ENCODE assay signal across 9 cellular contexts in the genomic region with DNA sequence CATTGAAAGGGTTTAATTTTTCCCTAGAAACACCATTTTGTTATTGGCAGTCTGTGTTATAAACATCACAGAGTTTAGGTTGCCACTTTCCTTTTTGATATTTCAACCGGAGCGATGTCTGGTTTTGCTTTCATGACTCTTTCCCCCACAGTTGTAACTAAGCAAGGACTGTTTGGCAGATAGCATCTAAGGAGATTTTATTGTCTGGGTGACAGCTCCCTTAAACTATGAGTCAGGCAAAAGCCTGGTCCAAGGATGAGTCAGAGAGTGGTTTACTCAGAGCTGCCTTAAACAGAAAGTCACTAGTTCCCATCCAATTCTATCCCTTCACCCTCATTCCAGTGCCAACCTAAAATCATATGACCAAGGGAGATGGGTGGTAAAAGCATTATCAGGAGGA.
DNase-seq lines count a peak whose midpoint lies in the region; ATAC-seq, FAIRE-seq and TF ChIP-seq lines count a peak whose summit lies in the region.
"Had no signal": no experiment of that assay in that cellular context is flagged by ENCODE, and none has a peak within 500 bp of the region (broad histone marks: within the 10 kb centered on the region; RNA-seq: fewer than 3 reads in every experiment).

No MANE protein-coding gene starts in this region.

- no peak overlapping the region for H3K4me3 ChIP-seq in coronary artery
- H3K4me3 ChIP-seq in thyroid gland (replicated peaks in 1 of 3) = no peak overlapping the region

- TF ChIP-seq POLR2A in GM12892 (IDR thresholded peaks at IDR 0.05; ENCODE audit: low read depth, low read length) = no peak
- TF ChIP-seq POLR2A in thyroid gland (IDR thresholded peaks at IDR 0.05) = no peak

- intact Hi-C loops in thyroid gland (cut with DNase I) = no loop called here

- no peaks in the 10 kb centered on the region for H3K4me1 ChIP-seq in thyroid gland

- H3K27ac ChIP-seq in coronary artery (no peak overlapping the region), thyroid gland (no peak overlapping the region)

- no peaks in the 10 kb centered on the region for H3K36me3 ChIP-seq in thyroid gland

- TF ChIP-seq CTCF in coronary artery (IDR thresholded peaks at IDR 0.05) (no peak), thyroid gland (IDR thresholded peaks at IDR 0.05) (no peak)

- no peak for DNase-seq in GM12892 (ENCODE audit: insufficient read length)
- peak; percentile 72 for DNase-seq in SW480 (ENCODE audit: low spot score)
- DNase-seq in kidney glomerular epithelial cell (lab: John Stamatoyannopoulos, UW) = peak; percentile 96
- no peak for DNase-seq in coronary artery (ENCODE audit: low spot score)
- DNase-seq in SKM-1 (lab: John Stamatoyannopoulos, UW; ENCODE audit: unreplicated experiment) = no peak
- DNase-seq in thyroid gland = no peak
- DNase-seq: stimulated activated naive B cell treated with anti-CD40 and anti-IgM and Interleukin-4, amounts not matched to agents 10 μg/mL and 1 μg/mL and 100 μg/mL, for 72 hours had no signal

- ATAC-seq in HG02973 (IDR thresholded peaks at IDR 0.05; ENCODE audit: unreplicated experiment) (peak; percentile 58), GM19328 (IDR thresholded peaks at IDR 0.05; ENCODE audit: unreplicated experiment) (no peak)

- 63 to 67% methylated on average over 2 of the region's 2 CpGs for WGBS in thyroid gland, 2 donors

- H3K27me3 ChIP-seq in thyroid gland = no peaks in the 10 kb centered on the region

- H3K9me3 ChIP-seq in thyroid gland = no peaks in the 10 kb centered on the region

- peak; percentile 58 for FAIRE-seq in GM12892 (lab: Jason Lieb, UNC)

Comparison
In these comparisons a context has a peak if more than half of its experiments do, and no peak if none do; other contexts are left out.
1. DNase-seq: peak in SW480 (single experiment) and kidney glomerular epithelial cell (single experiment); none in GM12892 (single experiment), coronary artery (single experiment), SKM-1 (single experiment) and thyroid gland (0 of 2).